1 cellular context compared by ENCODE assay signal in genomic region chr13:24894277-24894971, GRCh38.
TF ChIP-seq lines count a peak whose summit lies in the region.

No MANE protein-coding gene starts in this region.

TF ChIP-seq in WTC11, 78 proteins besides CTCF, POLR2A, EP300 and RAD21 (continued from another document):
- TF ChIP-seq E2F4 (CRISPR knock-in tag; IDR thresholded peaks at IDR 0.05; ENCODE audit: borderline replicate concordance, low read depth): no peak
- no peak for TF ChIP-seq ATF1 (CRISPR knock-in tag; IDR thresholded peaks at IDR 0.05)
- TF ChIP-seq CREM (CRISPR knock-in tag; IDR thresholded peaks at IDR 0.05): no peak
- TF ChIP-seq USF2 (CRISPR knock-in tag; IDR thresholded peaks at IDR 0.05): no peak
- TF ChIP-seq, protein P1, sequence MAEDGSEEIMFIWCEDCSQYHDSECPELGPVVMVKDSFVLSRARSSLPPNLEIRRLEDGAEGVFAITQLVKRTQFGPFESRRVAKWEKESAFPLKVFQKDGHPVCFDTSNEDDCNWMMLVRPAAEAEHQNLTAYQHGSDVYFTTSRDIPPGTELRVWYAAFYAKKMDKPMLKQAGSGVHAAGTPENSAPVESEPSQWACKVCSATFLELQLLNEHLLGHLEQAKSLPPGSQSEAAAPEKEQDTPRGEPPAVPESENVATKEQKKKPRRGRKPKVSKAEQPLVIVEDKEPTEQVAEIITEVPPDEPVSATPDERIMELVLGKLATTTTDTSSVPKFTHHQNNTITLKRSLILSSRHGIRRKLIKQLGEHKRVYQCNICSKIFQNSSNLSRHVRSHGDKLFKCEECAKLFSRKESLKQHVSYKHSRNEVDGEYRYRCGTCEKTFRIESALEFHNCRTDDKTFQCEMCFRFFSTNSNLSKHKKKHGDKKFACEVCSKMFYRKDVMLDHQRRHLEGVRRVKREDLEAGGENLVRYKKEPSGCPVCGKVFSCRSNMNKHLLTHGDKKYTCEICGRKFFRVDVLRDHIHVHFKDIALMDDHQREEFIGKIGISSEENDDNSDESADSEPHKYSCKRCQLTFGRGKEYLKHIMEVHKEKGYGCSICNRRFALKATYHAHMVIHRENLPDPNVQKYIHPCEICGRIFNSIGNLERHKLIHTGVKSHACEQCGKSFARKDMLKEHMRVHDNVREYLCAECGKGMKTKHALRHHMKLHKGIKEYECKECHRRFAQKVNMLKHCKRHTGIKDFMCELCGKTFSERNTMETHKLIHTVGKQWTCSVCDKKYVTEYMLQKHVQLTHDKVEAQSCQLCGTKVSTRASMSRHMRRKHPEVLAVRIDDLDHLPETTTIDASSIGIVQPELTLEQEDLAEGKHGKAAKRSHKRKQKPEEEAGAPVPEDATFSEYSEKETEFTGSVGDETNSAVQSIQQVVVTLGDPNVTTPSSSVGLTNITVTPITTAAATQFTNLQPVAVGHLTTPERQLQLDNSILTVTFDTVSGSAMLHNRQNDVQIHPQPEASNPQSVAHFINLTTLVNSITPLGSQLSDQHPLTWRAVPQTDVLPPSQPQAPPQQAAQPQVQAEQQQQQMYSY (CRISPR knock-in tag; IDR thresholded peaks at IDR 0.05): no peak
- TF ChIP-seq ZNF263 (CRISPR knock-in tag; IDR thresholded peaks at IDR 0.05; ENCODE audit: low read depth): no peak
- no peak for TF ChIP-seq ZNF532 (CRISPR knock-in tag; IDR thresholded peaks at IDR 0.05; ENCODE audit: borderline replicate concordance)
- no peak for TF ChIP-seq PRRX2 (CRISPR knock-in tag; IDR thresholded peaks at IDR 0.05)
- TF ChIP-seq ZNF232 (CRISPR knock-in tag; IDR thresholded peaks at IDR 0.05): no peak
- TF ChIP-seq IRF2 (CRISPR knock-in tag; IDR thresholded peaks at IDR 0.05; ENCODE audit: borderline replicate concordance, low read depth): no peak
- no peak for TF ChIP-seq TEAD4 (CRISPR knock-in tag; IDR thresholded peaks at IDR 0.05)
- TF ChIP-seq E2F1 (CRISPR knock-in tag; IDR thresholded peaks at IDR 0.05): no peak
- no peak for TF ChIP-seq NR1H2 (CRISPR knock-in tag; IDR thresholded peaks at IDR 0.05)
- no peak for TF ChIP-seq TEAD1 (CRISPR knock-in tag; IDR thresholded peaks at IDR 0.05)
- no peak for TF ChIP-seq ZNF121 (CRISPR knock-in tag; IDR thresholded peaks at IDR 0.05)
- TF ChIP-seq, protein P2, sequence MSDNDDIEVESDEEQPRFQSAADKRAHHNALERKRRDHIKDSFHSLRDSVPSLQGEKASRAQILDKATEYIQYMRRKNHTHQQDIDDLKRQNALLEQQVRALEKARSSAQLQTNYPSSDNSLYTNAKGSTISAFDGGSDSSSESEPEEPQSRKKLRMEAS (CRISPR knock-in tag; IDR thresholded peaks at IDR 0.05): no peak
